15 cellular contexts compared by ENCODE assay signal in genomic region chr19:58118979-58119733, GRCh38.
"Had no signal": no experiment of that assay in that cellular context is flagged by ENCODE, and none has a peak within 500 bp of the region (broad histone marks: within the 10 kb centered on the region; RNA-seq: fewer than 3 reads in every experiment).

No MANE protein-coding gene starts in this region.

- H3K27ac Mint-ChIP-seq: activated naive CD8-positive, alpha-beta T cell; activated T-helper 17 cell treated with anti-CD3 and anti-CD28 coated beads, Interleukin-2, amount 50 U/mL, for 72 hours; dendritic cell treated with granulocyte-macrophage colony-stimulating factor and Interleukin-4, amounts not matched to agents 40 ng/mL and 50 ng/mL, for 4 days; memory B cell; stimulated activated naive CD8-positive, alpha-beta T cell treated with anti-CD3 and anti-CD28 coated beads, Interleukin-15, Interleukin-2, amounts not matched to agents 100 ng/mL and 50 ng/mL, for 24 hours; T-helper 2 cell treated with Interferon-gamma antibody and Interleukin-4, amounts not matched to agents 5 μg/mL and 100 μg/mL, for 36 hours had no signal

- DNase-seq: activated naive CD4-positive, alpha-beta T cell; activated T-cell treated with anti-CD3 and anti-CD28 coated beads, Interleukin-2, amount 50 U/mL, for 1 hour; effector memory CD4-positive, alpha-beta T cell; foreskin keratinocyte; stimulated activated CD4-positive, alpha-beta T cell treated with anti-CD3 and anti-CD28 coated beads, Interleukin-1b, Interleukin-23, amount 100 ng/mL, for 48 hours; trophoblast cell had no signal

- H3K4me3 Mint-ChIP-seq: activated naive CD8-positive, alpha-beta T cell; activated T-helper 17 cell treated with anti-CD3 and anti-CD28 coated beads, Interleukin-2, amount 50 U/mL, for 72 hours; dendritic cell treated with granulocyte-macrophage colony-stimulating factor and Interleukin-4, amounts not matched to agents 40 ng/mL and 50 ng/mL, for 4 days; memory B cell; stimulated activated naive CD8-positive, alpha-beta T cell treated with anti-CD3 and anti-CD28 coated beads, Interleukin-15, Interleukin-2, amounts not matched to agents 100 ng/mL and 50 ng/mL, for 24 hours; T-helper 2 cell treated with Interferon-gamma antibody and Interleukin-4, amounts not matched to agents 5 μg/mL and 100 μg/mL, for 36 hours had no signal

- ATAC-seq: activated T-helper 17 cell treated with anti-CD3 and anti-CD28 coated beads, Interleukin-2, amount 50 U/mL, for 72 hours; foreskin keratinocyte; SK-N-SH treated with all-trans-retinoic acid at 6 μM for 48 hours had no signal

- H3K4me1 Mint-ChIP-seq: activated T-helper 17 cell treated with anti-CD3 and anti-CD28 coated beads, Interleukin-2, amount 50 U/mL, for 72 hours; memory B cell had no signal

- H3K27ac ChIP-seq: foreskin keratinocyte, parathyroid adenoma, skin epidermis had no signal
